Comparison of ENCODE assay signal across 23 cellular contexts in genomic region chr12:82964446-82964845, GRCh38.
DNase-seq lines count a peak whose midpoint lies in the region; ATAC-seq, FAIRE-seq and TF ChIP-seq lines count a peak whose summit lies in the region.
"Had no signal": no experiment of that assay in that cellular context is flagged by ENCODE, and none has a peak within 500 bp of the region (broad histone marks: within the 10 kb centered on the region; RNA-seq: fewer than 3 reads in every experiment).

No MANE protein-coding gene starts in this region.

- ATAC-seq in WTC11 (no peak), GM18873 (IDR thresholded peaks at IDR 0.05; ENCODE audit: low FRiP score, unreplicated experiment) (no peak)
- ATAC-seq: pancreas had no signal

- H3K36me3 ChIP-seq in tibial artery, result no peaks in the 10 kb centered on the region
- H3K36me3 ChIP-seq: colonic mucosa, pancreas, tibial nerve had no signal

- intact Hi-C loops in tibial artery (cut with DNase I; ENCODE audit: low total_unique reads), result no loop called here

- peaks cover 13% of the 10 kb centered on the region for H3K4me1 Mint-ChIP-seq in WTC11

- no peaks in the 10 kb centered on the region for H3K27me3 Mint-ChIP-seq in WTC11 (ENCODE audit: low read depth)
- H3K27me3 Mint-ChIP-seq: CD4-positive, alpha-beta memory T cell had no signal

- H3K36me3 Mint-ChIP-seq in WTC11, result no peaks in the 10 kb centered on the region

- CTCF ChIA-PET in WTC11 (lab: Charles Lee), result interaction anchor here (1.5 kb wide), 1 partner anchor 278 kb away, joined by 7 read pairs; the partner anchor contains the start of gene TMTC2

- H3K27ac ChIP-seq in tibial artery, result no peak overlapping the region
- H3K27ac ChIP-seq: colonic mucosa, pancreas, tibial nerve had no signal

- H3K4me3 ChIP-seq in tibial artery, result no peak overlapping the region
- H3K4me3 ChIP-seq: colonic mucosa, pancreas, tibial nerve had no signal

- no peaks in the 10 kb centered on the region for H3K9me3 Mint-ChIP-seq in WTC11

- H3K27ac Mint-ChIP-seq in WTC11, result 0 out of 2 replicates have a peak overlapping the region, but pooled peaks have one; percentile 8
- H3K27ac Mint-ChIP-seq: CD4-positive, alpha-beta memory T cell had no signal

- DNase-seq in GM19239 (ENCODE audit: insufficient read length, low spot score), result no peak
- peak; percentile 21 for DNase-seq in NCI-H2029 treated with DMSO at 0.1 percent for 48 hours (lab: John Stamatoyannopoulos, UW)
- no peak for DNase-seq in WTC11 (ENCODE audit: low spot score)
- DNase-seq in iris pigment epithelial cell (ENCODE audit: low read depth), result peak; percentile 28
- no peak for DNase-seq in NK-92 treated with Interleukin-12 subunit alpha and Interleukin-12 subunit beta, amount 100 ng/mL, for 24 hours (lab: John Stamatoyannopoulos, UW)
- no peak for DNase-seq in nucleus accumbens (lab: John Stamatoyannopoulos, UW)
- no peak for DNase-seq in tibial artery
- DNase-seq: activated CD4-positive, alpha-beta T cell treated with anti-CD3 and anti-CD28 coated beads, Interleukin-2, amount 50 U/mL, for 1 hour; activated naive CD4-positive, alpha-beta T cell treated with Interleukin-2 at 50 U/mL for 16 hours; aorta; CD4-positive, alpha-beta memory T cell; colonic mucosa; KBM-7; NCI-H510A treated with DMSO at 0.1 percent for 48 hours; pancreas; Right ventricle myocardium superior; stimulated activated CD4-positive, alpha-beta T cell treated with anti-CD3 and anti-CD28 coated beads, Interleukin-1b, Interleukin-23, amount 100 ng/mL, for 48 hours; stimulated activated naive CD4-positive, alpha-beta T cell treated with Interleukin-2 at 50 U/mL for 16 hours; T-helper 1 cell had no signal

- no peak overlapping the region for H3K4me3 Mint-ChIP-seq in WTC11
- H3K4me3 Mint-ChIP-seq: CD4-positive, alpha-beta memory T cell had no signal

- TF ChIP-seq CTCF in WTC11 (IDR thresholded peaks at IDR 0.05), result no peak
- no peak for TF ChIP-seq CTCF in tibial artery (IDR thresholded peaks at IDR 0.05)

- peak; percentile 47 for FAIRE-seq in GM19239 (lab: Jason Lieb, UNC)
- FAIRE-seq: endothelial cell of umbilical vein, islet of Langerhans, pancreas had no signal

- no peaks in the 10 kb centered on the region for H3K9me3 ChIP-seq in tibial artery
- H3K9me3 ChIP-seq: colonic mucosa, pancreas, tibial nerve had no signal

- POLR2A ChIA-PET in WTC11 (lab: Charles Lee), result no interaction called here

- no peaks in the 10 kb centered on the region for H3K4me1 ChIP-seq in tibial artery
- H3K4me1 ChIP-seq: colonic mucosa, pancreas, tibial nerve had no signal

- H3K27me3 ChIP-seq in tibial artery, result no peaks in the 10 kb centered on the region
- H3K27me3 ChIP-seq: colonic mucosa, pancreas, tibial nerve had no signal

TF ChIP-seq in WTC11, 78 proteins besides CTCF, POLR2A, EP300 and RAD21 (continues in another document):
- TF ChIP-seq GTF2I (CRISPR knock-in tag; conservative IDR thresholded peaks at IDR 0.05) (no peak), PRRX2 (CRISPR knock-in tag; IDR thresholded peaks at IDR 0.05) (no peak), FOXP1 (CRISPR knock-in tag; IDR thresholded peaks at IDR 0.05; ENCODE audit: borderline replicate concordance) (no peak), ZNF281 (CRISPR knock-in tag; IDR thresholded peaks at IDR 0.05) (no peak), ZNF232 (CRISPR knock-in tag; IDR thresholded peaks at IDR 0.05) (no peak), E2F4 (CRISPR knock-in tag; IDR thresholded peaks at IDR 0.05; ENCODE audit: borderline replicate concordance, low read depth) (no peak), ATF1 (CRISPR knock-in tag; IDR thresholded peaks at IDR 0.05) (no peak), ERG (CRISPR knock-in tag; IDR thresholded peaks at IDR 0.05) (no peak), FOXK1 (CRISPR knock-in tag; IDR thresholded peaks at IDR 0.05) (no peak), ZNF416 (CRISPR knock-in tag; IDR thresholded peaks at IDR 0.05) (no peak), STAT6 (CRISPR knock-in tag; conservative IDR thresholded peaks at IDR 0.05; ENCODE audit: low read depth) (no peak), SMAD4 (CRISPR knock-in tag; IDR thresholded peaks at IDR 0.05) (no peak), MYBL2 (CRISPR knock-in tag; IDR thresholded peaks at IDR 0.05) (no peak), HMGA2 (CRISPR knock-in tag; IDR thresholded peaks at IDR 0.05) (no peak), MXD4 (CRISPR knock-in tag; IDR thresholded peaks at IDR 0.05; ENCODE audit: borderline replicate concordance) (no peak), NR2C2 (CRISPR knock-in tag; IDR thresholded peaks at IDR 0.05) (no peak), TCF7 (CRISPR knock-in tag; IDR thresholded peaks at IDR 0.05; ENCODE audit: low read depth) (no peak)

Comparison
In these comparisons a context has a peak if more than half of its experiments do, and no peak if none do; other contexts are left out.
1. DNase-seq: peak in NCI-H2029 treated with DMSO at 0.1 percent for 48 hours (single experiment) and iris pigment epithelial cell (single experiment); none in GM19239 (single experiment), WTC11 (single experiment), NK-92 treated with Interleukin-12 subunit alpha and Interleukin-12 subunit beta, amount 100 ng/mL, for 24 hours (single experiment), nucleus accumbens (0 of 56) and tibial artery (0 of 2).